Comparison of ENCODE assay signal across 34 cellular contexts in the genomic region with DNA sequence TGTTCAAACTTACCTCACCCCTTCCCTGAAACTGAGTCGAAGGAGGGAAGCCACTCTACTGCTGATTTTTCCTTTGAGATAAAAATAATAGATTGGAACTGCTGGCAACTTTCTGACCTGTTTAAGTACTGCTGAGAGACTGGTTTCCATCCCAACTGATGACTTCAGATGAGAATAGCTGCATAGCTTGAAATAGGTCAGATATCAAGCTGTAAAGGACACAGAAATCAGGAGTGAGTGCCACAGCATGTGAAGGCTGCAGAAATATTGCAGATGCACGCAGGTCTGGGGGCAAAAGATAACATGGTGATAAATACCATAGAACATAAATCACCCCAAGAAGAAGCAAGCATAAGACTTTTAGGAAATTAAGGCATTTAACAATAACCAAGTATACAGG.
"Had no signal": no experiment of that assay in that cellular context is flagged by ENCODE, and none has a peak within 500 bp of the region (broad histone marks: within the 10 kb centered on the region; RNA-seq: fewer than 3 reads in every experiment).

No MANE protein-coding gene starts in this region.

- DNase-seq: activated B cell treated with CpG ODN at 0.5 μM for 24 hours; activated CD4-positive, alpha-beta T cell treated with anti-CD3 and anti-CD28 coated beads for 48 hours; activated CD4-positive, alpha-beta T cell treated with anti-CD3 and anti-CD28 coated beads, Interleukin-2, amount 50 U/mL, for 1 hour; activated CD4-positive, alpha-beta T cell treated with anti-CD3 and anti-CD28 coated beads, Interleukin-2, amount 50 U/mL, for 48 hours; activated CD8-positive, alpha-beta memory T cell treated with anti-CD3 and anti-CD28 coated beads for 24 hours; activated CD8-positive, alpha-beta T cell treated with anti-CD3 and anti-CD28 coated beads for 36 hours; activated effector memory CD4-positive, alpha-beta T cell treated with Interleukin-2 at 50 U/mL for 16 hours; activated gamma-delta T cell treated with Interleukin-2 at 50 U/mL for 16 hours; activated naive CD4-positive, alpha-beta T cell treated with anti-CD3 and anti-CD28 coated beads, Interleukin-2, amount 50 U/mL, for 16 hours; activated naive CD4-positive, alpha-beta T cell treated with Interleukin-2 at 50 U/mL for 16 hours; activated naive CD8-positive, alpha-beta T cell treated with anti-CD3 and anti-CD28 coated beads for 36 hours; activated naive CD8-positive, alpha-beta T cell treated with anti-CD3 and anti-CD28 coated beads, Interleukin-2, amount 50 U/mL, for 24 hours; activated T-cell treated with anti-CD3 and anti-CD28 coated beads, Interleukin-2, amount 50 U/mL, for 4 hours; adrenal gland; amygdala; aorta; dorsolateral prefrontal cortex; effector memory CD4-positive, alpha-beta T cell; endodermal cell; foreskin fibroblast; head of caudate nucleus; T-helper 1 cell; T-helper 17 cell; T1000; WERI-Rb-1 had no signal

- H3K27ac ChIP-seq: adrenal gland, breast epithelium, coronary artery, dorsolateral prefrontal cortex, WERI-Rb-1 had no signal

- H3K36me3 ChIP-seq: adrenal gland, breast epithelium, WERI-Rb-1 had no signal

- H3K9me3 Mint-ChIP-seq: activated CD8-positive, alpha-beta T cell treated with anti-CD3 and anti-CD28 coated beads for 36 hours; activated naive CD8-positive, alpha-beta T cell treated with anti-CD3 and anti-CD28 coated beads for 36 hours; activated naive CD8-positive, alpha-beta T cell treated with anti-CD3 and anti-CD28 coated beads, Interleukin-2, amount 50 U/mL, for 24 hours; activated T-cell treated with anti-CD3 and anti-CD28 coated beads, Interleukin-2, amount 50 U/mL, for 4 hours; activated T-helper 17 cell treated with anti-CD3 and anti-CD28 coated beads, Interleukin-2, amount 50 U/mL, for 72 hours; central memory CD8-positive, alpha-beta T cell had no signal

- H3K4me1 ChIP-seq: adrenal gland, breast epithelium had no signal

- H3K27me3 ChIP-seq: adrenal gland had no signal

- H3K27ac Mint-ChIP-seq: activated B cell treated with CpG ODN at 0.5 μM for 24 hours; activated CD8-positive, alpha-beta T cell treated with anti-CD3 and anti-CD28 coated beads for 36 hours; activated naive CD8-positive, alpha-beta T cell treated with anti-CD3 and anti-CD28 coated beads for 36 hours; activated naive CD8-positive, alpha-beta T cell treated with anti-CD3 and anti-CD28 coated beads, Interleukin-2, amount 50 U/mL, for 24 hours; activated T-helper 17 cell treated with anti-CD3 and anti-CD28 coated beads, Interleukin-2, amount 50 U/mL, for 72 hours; brain; dendritic cell treated with granulocyte-macrophage colony-stimulating factor and Interleukin-4, amounts not matched to agents 40 ng/mL and 50 ng/mL, for 4 days; endodermal cell; T-helper 17 cell; T-helper 2 cell treated with Interferon-gamma antibody and Interleukin-4, amounts not matched to agents 5 μg/mL and 100 μg/mL, for 36 hours had no signal

- H3K36me3 Mint-ChIP-seq: activated naive CD8-positive, alpha-beta T cell treated with anti-CD3 and anti-CD28 coated beads for 36 hours; brain had no signal

- ATAC-seq: activated CD4-positive, CD25-positive, alpha-beta regulatory T cell treated with anti-CD3 and anti-CD28 coated beads, Interleukin-2, amount 50 U/mL, for 24 hours; activated CD8-positive, alpha-beta T cell treated with anti-CD3 and anti-CD28 coated beads for 36 hours; activated naive CD8-positive, alpha-beta T cell treated with anti-CD3 and anti-CD28 coated beads, Interleukin-2, amount 50 U/mL, for 24 hours; activated T-cell treated with anti-CD3 and anti-CD28 coated beads, Interleukin-2, amount 50 U/mL, for 4 hours; activated T-helper 17 cell treated with anti-CD3 and anti-CD28 coated beads, Interleukin-2, amount 50 U/mL, for 72 hours; esophagus mucosa; T-helper 17 cell had no signal

- H3K4me3 ChIP-seq: adrenal gland, breast epithelium, coronary artery, dorsolateral prefrontal cortex had no signal

- H3K9me3 ChIP-seq: adrenal gland, breast epithelium had no signal
